In the genomic region with DNA sequence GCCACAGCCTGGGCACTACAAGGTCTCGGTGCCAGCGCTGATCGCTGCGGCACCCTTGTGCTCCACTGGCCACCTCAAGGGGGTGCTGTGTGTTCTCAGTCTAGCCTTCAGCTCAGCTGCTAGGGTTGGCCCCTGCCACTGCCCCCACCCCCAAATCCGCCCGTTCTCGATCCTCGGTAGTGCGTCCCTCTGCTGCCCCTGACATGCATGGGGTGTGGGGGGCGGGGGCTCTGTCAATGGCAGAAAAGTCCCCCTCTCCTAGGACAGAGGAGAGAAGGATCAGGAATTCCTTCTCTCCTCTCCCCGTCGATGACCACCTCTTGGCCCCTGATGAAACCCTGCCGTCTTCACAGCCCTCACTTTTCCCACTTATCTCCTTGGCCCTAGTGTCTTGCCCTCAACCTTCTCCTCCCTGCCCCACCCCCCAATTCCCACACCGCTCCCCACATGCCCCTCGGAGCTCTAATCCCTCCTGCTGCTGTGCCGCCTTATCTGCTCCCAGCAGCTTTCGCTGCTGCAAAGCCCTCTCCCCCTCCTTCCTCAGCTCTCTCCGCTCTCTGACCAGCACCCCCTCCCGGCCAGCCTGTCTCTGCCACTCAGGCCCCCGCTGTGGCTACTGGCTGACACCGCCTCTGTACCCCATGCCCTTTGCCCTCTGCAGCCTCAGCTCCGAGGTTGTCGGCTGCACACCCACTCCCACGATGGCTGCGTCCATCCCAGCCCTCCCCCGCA, we compare ENCODE assay signal across 8 cellular contexts. TPM values are rescaled to one million over a fixed set of nuclear protein-coding genes. Genes with fewer than 3 reads are reported as not detected.
DNase-seq lines count a peak whose midpoint lies in the region; ATAC-seq, FAIRE-seq and TF ChIP-seq lines count a peak whose summit lies in the region.

No MANE protein-coding gene starts in this region.

- peaks cover 50% of the 10 kb centered on the region for H3K27me3 Mint-ChIP-seq in activated T-cell treated with anti-CD3 and anti-CD28 coated beads, Interleukin-2, amount 50 U/mL, for 4 hours (ENCODE audit: low read depth)
- peaks cover 50% of the 10 kb centered on the region for H3K27me3 Mint-ChIP-seq in nephron progenitor cell (ENCODE audit: low read depth, poor library complexity)

- no peaks in the 10 kb centered on the region for H4K20me1 ChIP-seq in OCI-LY3 (ENCODE audit: insufficient read depth, low read length)

- H3K79me2 ChIP-seq in OCI-LY3 (ENCODE audit: low read length) = no peaks in the 10 kb centered on the region

- no peak overlapping the region for H2AFZ ChIP-seq in OCI-LY3 (ENCODE audit: low read depth, low read length)

- peak overlapping the region; percentile 24 for H3K4me3 ChIP-seq in A673 (ENCODE audit: low read depth, low read length, poor library complexity, severe bottlenecking)
- H3K4me3 ChIP-seq in OCI-LY3 (ENCODE audit: low read length) = peak overlapping the region; percentile 38; the same call in 1 of the 2 replicates
- H3K4me3 ChIP-seq in fibroblast of mammary gland (ENCODE audit: control insufficient read depth, low read depth, low read length) = peak overlapping the region; percentile 9

- peaks cover 80% of the 10 kb centered on the region for H3K4me1 ChIP-seq in A673 (ENCODE audit: insufficient read depth, low read length, poor library complexity, severe bottlenecking)
- H3K4me1 ChIP-seq in OCI-LY3 (ENCODE audit: low read length) = 0 out of 2 replicates have a peak, but pooled peaks cover 5% of the 10 kb centered on the region

- no peaks in the 10 kb centered on the region for H3K27me3 ChIP-seq in A673 (replicated peaks; ENCODE audit: insufficient read depth, low read depth, low read length, poor library complexity)
- H3K27me3 ChIP-seq in OCI-LY3 (ENCODE audit: low read depth, low read length) = peaks cover 21% of the 10 kb centered on the region

- ATAC-seq in HG03280 (IDR thresholded peaks at IDR 0.05; ENCODE audit: unreplicated experiment) = peak; percentile 63
- peak; percentile 80 to 86 for ATAC-seq in activated T-cell treated with anti-CD3 and anti-CD28 coated beads, Interleukin-2, amount 50 U/mL, for 4 hours

- H3K27ac ChIP-seq in A673 (ENCODE audit: low read depth, low read length, poor library complexity, severe bottlenecking) (peak overlapping the region; percentile 73), OCI-LY3 (ENCODE audit: low read length) (no peak overlapping the region)

- peaks cover 25% of the 10 kb centered on the region for H3K4me1 Mint-ChIP-seq in activated T-cell treated with anti-CD3 and anti-CD28 coated beads, Interleukin-2, amount 50 U/mL, for 4 hours (ENCODE audit: low read depth)
- peaks cover 63% of the 10 kb centered on the region for H3K4me1 Mint-ChIP-seq in nephron progenitor cell

- no peak overlapping the region for H3K27ac Mint-ChIP-seq in nephron progenitor cell

- H3K9me3 ChIP-seq in A673 (ENCODE audit: low read depth, low read length, poor library complexity, severe bottlenecking) (no peaks in the 10 kb centered on the region), OCI-LY3 (ENCODE audit: insufficient read depth, low read length) (no peaks in the 10 kb centered on the region)

- POLR2A ChIA-PET in A673 (lab: Charles Lee; ENCODE audit: low non-redundant PET) = interaction anchor here (0.7 to 1.0 kb wide), 2 partner anchors 11 to 14 kb away, joined by 4 to 9 read pairs; a partner anchor contains a TSS

- TF ChIP-seq CTCF in A673 (conservative IDR thresholded peaks at IDR 0.05; ENCODE audit: low read depth, low read length) (peak; percentile 84), GM13977 (IDR thresholded peaks at IDR 0.05; ENCODE audit: extremely low read depth, insufficient read depth, missing control alignments) (peak; percentile 77), OCI-LY3 (IDR thresholded peaks at IDR 0.05; ENCODE audit: low read depth, low read length) (peak; percentile 45), fibroblast of mammary gland (conservative IDR thresholded peaks at IDR 0.05; ENCODE audit: control insufficient read depth, insufficient read depth, low read depth, low read length) (peak; percentile 74), nephron progenitor cell (IDR thresholded peaks at IDR 0.05) (peak; percentile 49)

- peaks cover 3% of the 10 kb centered on the region for H3K36me3 ChIP-seq in A673 (ENCODE audit: insufficient read depth, low read length, poor library complexity, severe bottlenecking)
- no peaks in the 10 kb centered on the region for H3K36me3 ChIP-seq in OCI-LY3 (replicated peaks; ENCODE audit: low read depth, low read length)

- intact Hi-C loops in A673 (cut with micrococcal nuclease; ENCODE audit: unreplicated experiment) = no loop called here

- peak overlapping the region; percentile 48 for H3K4me3 Mint-ChIP-seq in activated T-cell treated with anti-CD3 and anti-CD28 coated beads, Interleukin-2, amount 50 U/mL, for 4 hours
- H3K4me3 Mint-ChIP-seq in nephron progenitor cell = peak overlapping the region; percentile 78

- no TSS peak for BruUV-seq in A673 (replicated peaks; lab: Mats Ljungman, UMichigan)

- DNase-seq in A673 (ENCODE audit: low spot score) (peak; percentile 72), GM13977 (ENCODE audit: low spot score) (peak; percentile 73), fibroblast of mammary gland (ENCODE audit: low read depth) (peak; percentile 42), nephron progenitor cell (peak; percentile 78), urothelium cell line (ENCODE audit: low spot score) (peak; percentile 68)
- DNase-seq in activated T-cell treated with anti-CD3 and anti-CD28 coated beads, Interleukin-2, amount 50 U/mL, for 4 hours = peak; percentile 32

- CTCF ChIA-PET in A673 (lab: Charles Lee) = interaction anchor here (0.5 to 2.1 kb wide), 22 partner anchors 9 to 303 kb away, joined by 3 to 31 read pairs (median 6); a partner anchor contains a TSS

- no peaks in the 10 kb centered on the region for H3K9me3 Mint-ChIP-seq in activated T-cell treated with anti-CD3 and anti-CD28 coated beads, Interleukin-2, amount 50 U/mL, for 4 hours
- H3K9me3 Mint-ChIP-seq in nephron progenitor cell = no peaks in the 10 kb centered on the region

- in situ Hi-C loops in GM13977 (cut with MboI; ENCODE audit: low pct_unique_long_range_greater_than_20kb, low sequenced_read_pairs, unreplicated experiment) = no loop called here

- H3K9ac ChIP-seq in OCI-LY3 (ENCODE audit: low read length) = no peak overlapping the region

- peaks cover 18% of the 10 kb centered on the region for H3K36me3 Mint-ChIP-seq in activated T-cell treated with anti-CD3 and anti-CD28 coated beads, Interleukin-2, amount 50 U/mL, for 4 hours (ENCODE audit: insufficient read depth)
- H3K36me3 Mint-ChIP-seq in nephron progenitor cell (ENCODE audit: low read depth) = peaks cover 5% of the 10 kb centered on the region

- H3K4me2 ChIP-seq in OCI-LY3 (ENCODE audit: low read length) = peak overlapping the region; percentile 52

- FAIRE-seq in urothelium cell line (lab: Jason Lieb, UNC) = peak; percentile 42

RNA-seq across cellular contexts. Expression of a gene that starts 4.3 kb away (rescaled TPM):
- 0.45 and 1.2 TPM in 2 replicates for total RNA-seq in A673 (2021)
- total RNA-seq in activated T-cell treated with anti-CD3 and anti-CD28 coated beads, Interleukin-2, amount 50 U/mL, for 4 hours = under 1 TPM in 1 of 3 donors, not detected in 2; 0.08 TPM

RNA-seq across cellular contexts. Expression of a gene that starts 11.3 kb away (rescaled TPM):
- total RNA-seq in A673 (2021) = 32.1 and 45.8 TPM in 2 replicates
- 10 to 100 TPM; 36.8 to 47.9 (median 46.7) TPM for total RNA-seq in activated T-cell treated with anti-CD3 and anti-CD28 coated beads, Interleukin-2, amount 50 U/mL, for 4 hours

RNA-seq across cellular contexts. Expression of a gene that starts 33.7 kb away (rescaled TPM):
- total RNA-seq in A673 (2021) = 13.8 and 15.8 TPM in 2 replicates
- 10 to 100 TPM; 38.3 to 42.0 (median 40.3) TPM for total RNA-seq in activated T-cell treated with anti-CD3 and anti-CD28 coated beads, Interleukin-2, amount 50 U/mL, for 4 hours

RNA-seq across cellular contexts. Expression of a gene that starts 33.9 kb away (rescaled TPM):
- 4.6 and 7.6 TPM in 2 replicates for total RNA-seq in A673 (2021)
- total RNA-seq in activated T-cell treated with anti-CD3 and anti-CD28 coated beads, Interleukin-2, amount 50 U/mL, for 4 hours = 1 to 10 TPM; 3.6 to 4.8 (median 4.3) TPM
